Comparison of ENCODE assay signal across 8 cellular contexts in the genomic region with DNA sequence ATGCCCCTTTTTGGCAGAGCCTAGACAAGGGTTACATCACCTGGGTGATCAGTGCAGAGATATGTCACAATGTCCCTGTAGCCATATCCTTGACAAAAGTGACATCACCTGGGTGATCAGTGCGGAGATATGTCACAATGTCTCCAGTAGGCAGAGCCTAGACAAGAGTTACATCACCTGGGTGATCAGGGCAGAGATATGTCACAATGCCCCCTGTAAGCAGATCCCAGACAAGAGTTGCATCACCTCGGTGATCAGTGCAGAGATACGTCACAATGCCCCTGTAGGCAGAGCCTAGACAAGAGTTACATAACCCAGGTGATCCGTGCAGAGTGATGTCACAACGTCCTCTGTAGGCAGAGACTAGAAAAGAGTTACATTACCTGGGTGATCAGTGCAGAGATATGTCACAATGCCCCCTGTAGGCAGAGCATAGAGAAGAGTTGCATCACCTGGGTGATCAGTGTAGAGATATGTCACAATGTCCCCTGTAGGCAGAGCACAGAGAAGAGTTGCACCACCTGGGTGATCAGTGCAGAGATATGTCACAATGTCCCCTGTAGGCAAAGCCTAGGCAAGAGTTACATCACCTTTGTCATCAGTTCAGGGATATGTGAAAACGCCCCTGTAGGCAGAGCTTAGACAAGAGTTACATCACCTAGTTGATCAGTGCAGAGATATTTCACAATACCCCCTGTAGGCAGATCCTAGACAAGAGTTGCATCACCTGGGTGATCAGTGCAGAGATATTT.
DNase-seq lines count a peak whose midpoint lies in the region; ATAC-seq, FAIRE-seq and TF ChIP-seq lines count a peak whose summit lies in the region.
"Not testable (repeated sequence)": the region's sequence is repeated elsewhere in the genome, so short reads cannot be mapped to it uniquely, and the experiment has no call there.

No MANE protein-coding gene starts in this region.

- CTCF ChIA-PET in T-cell (lab: Charles Lee); HepG2 (lab: Yijun Ruan, JAX; ENCODE audit: low intra/inter-chr PET ratio, low total read pairs): not testable (repeated sequence)

- not testable (repeated sequence) for H3K9me3 Mint-ChIP-seq in T-cell; central memory CD8-positive, alpha-beta T cell

- not testable (repeated sequence) for H3K4me1 Mint-ChIP-seq in T-cell; central memory CD8-positive, alpha-beta T cell

- H3K79me2 ChIP-seq in HepG2 (ENCODE audit: insufficient read depth, low read length) = not testable (repeated sequence)

- H2AFZ ChIP-seq in HepG2 (ENCODE audit: low read length) = not testable (repeated sequence)

- TF ChIP-seq POLR2A in HepG2 (IDR thresholded peaks at IDR 0.05; ENCODE audit: insufficient read depth in 1 of 2, low read depth in 2 of 2, low read length in 2 of 2) = not testable (repeated sequence)

- not testable (repeated sequence) for H3K4me2 ChIP-seq in HepG2 (ENCODE audit: low read depth, low read length)

- not testable (repeated sequence) for TF ChIP-seq RAD21 in HepG2 (CRISPR knock-in tag; IDR thresholded peaks at IDR 0.05)

- FAIRE-seq in HepG2 (lab: Jason Lieb, UNC) = not testable (repeated sequence)

- H4K20me1 ChIP-seq in HepG2 (ENCODE audit: insufficient read depth, low read length) = not testable (repeated sequence)

- ATAC-seq in GM18873 (IDR thresholded peaks at IDR 0.05; ENCODE audit: low FRiP score, unreplicated experiment) (peak; percentile 45), GM21576 (IDR thresholded peaks at IDR 0.05; ENCODE audit: unreplicated experiment) (peak; percentile 46), HG02798 (IDR thresholded peaks at IDR 0.05; ENCODE audit: poor library complexity, unreplicated experiment) (peak; percentile 57), HG03139 (IDR thresholded peaks at IDR 0.05; ENCODE audit: unreplicated experiment) (peak; percentile 52), T-cell (replicated peaks in 1 of 4) (peak in 3 of 4 experiments; percentile 50 to 60 (median 58)), HepG2 (peak; percentile 69)
- ATAC-seq in central memory CD8-positive, alpha-beta T cell (replicated peaks; ENCODE audit: extremely low read depth, poor library complexity, severe bottlenecking) = peak; percentile 21
- peak; percentile 26 for ATAC-seq in stimulated activated naive CD8-positive, alpha-beta T cell treated with anti-CD3 and anti-CD28 coated beads, Interleukin-15, Interleukin-2, amounts not matched to agents 100 U/mL and 50 U/mL, for 24 hours

- not testable (repeated sequence) for H3K9ac ChIP-seq in HepG2 (ENCODE audit: insufficient read depth, low read depth, low read length)

- POLR2A ChIA-PET in T-cell (lab: Charles Lee); HepG2 (lab: Yijun Ruan, JAX): not testable (repeated sequence)

- not testable (repeated sequence) for DNase-seq in T-cell; central memory CD8-positive, alpha-beta T cell (ENCODE audit: low spot score in 2 of 2); HepG2 (ENCODE audit: low spot score); stimulated activated naive CD8-positive, alpha-beta T cell treated with anti-CD3 and anti-CD28 coated beads, Interleukin-15, Interleukin-2, amounts not matched to agents 100 U/mL and 50 U/mL, for 24 hours

- not testable (repeated sequence) for TF ChIP-seq CTCF in HepG2 (CRISPR knock-in tag; IDR thresholded peaks at IDR 0.05)

- H3K4me3 Mint-ChIP-seq in T-cell; central memory CD8-positive, alpha-beta T cell: not testable (repeated sequence)

- BruUV-seq in HepG2 (replicated peaks; lab: Mats Ljungman, UMichigan) = not testable (repeated sequence)

- H3K4me3 ChIP-seq in HepG2 (replicated peaks in 1 of 3; ENCODE audit: insufficient read depth in 1 of 3, low read depth in 2 of 3, low read length in 3 of 3) = not testable (repeated sequence)

- 16% methylated on average over 4 of the region's 6 CpGs for WGBS in HepG2 (ENCODE audit: low lambda C conversion rate)

- not testable (repeated sequence) for TF ChIP-seq EP300 in HepG2 (IDR thresholded peaks at IDR 0.05; ENCODE audit: low read depth in 2 of 2, low read length in 2 of 2); HepG2 (CRISPR knock-in tag; IDR thresholded peaks at IDR 0.05; ENCODE audit: borderline replicate concordance)

- in situ Hi-C loops in HepG2 (cut with HindIII; ENCODE audit: extremely low pct_ligation_motif_present, low pct_unique_long_range_greater_than_20kb) = not testable (repeated sequence)

- not testable (repeated sequence) for H3K27ac ChIP-seq in HepG2 (ENCODE audit: extremely low read length, insufficient read depth, low read length)

- not testable (repeated sequence) for H3K36me3 Mint-ChIP-seq in T-cell; central memory CD8-positive, alpha-beta T cell (ENCODE audit: insufficient read depth)

- intact Hi-C loops in HepG2 (cut with micrococcal nuclease; ENCODE audit: unreplicated experiment) = not testable (repeated sequence)

- not testable (repeated sequence) for H3K27me3 ChIP-seq in HepG2 (ENCODE audit: control insufficient read depth in 1 of 2, insufficient read depth in 2 of 2, low read length in 2 of 2)

- H3K27ac Mint-ChIP-seq in T-cell; central memory CD8-positive, alpha-beta T cell (ENCODE audit: low read depth): not testable (repeated sequence)

- not testable (repeated sequence) for H3K4me1 ChIP-seq in HepG2 (ENCODE audit: insufficient read depth, low read length)

- H3K27me3 Mint-ChIP-seq in T-cell; central memory CD8-positive, alpha-beta T cell: not testable (repeated sequence)

- not testable (repeated sequence) for H3K36me3 ChIP-seq in HepG2 (replicated peaks in 1 of 2; ENCODE audit: control insufficient read depth in 1 of 2, insufficient read depth in 2 of 2, low read length in 2 of 2)

- H3K9me3 ChIP-seq in HepG2 (ENCODE audit: low read length) = not testable (repeated sequence)
